8 cellular contexts compared by ENCODE assay signal in the genomic region with DNA sequence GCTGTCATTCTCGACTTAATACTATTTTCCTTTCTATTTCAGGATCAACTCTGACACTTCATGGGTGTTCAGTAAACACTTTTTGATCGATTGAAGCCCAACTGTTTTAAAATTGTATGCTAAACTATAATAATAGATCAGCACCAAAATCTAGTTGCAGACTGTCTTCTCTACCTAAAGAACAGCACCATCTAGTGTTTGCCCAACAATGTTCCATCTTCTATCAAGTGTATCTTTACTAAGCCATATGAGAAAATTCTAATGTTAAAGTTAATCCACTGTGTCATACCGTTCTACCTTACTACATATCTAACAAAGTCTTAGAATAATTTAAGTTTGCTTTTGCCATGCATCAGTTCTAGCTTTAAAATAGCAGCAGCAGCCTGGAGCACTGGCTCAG.
DNase-seq lines count a peak whose midpoint lies in the region; ATAC-seq, FAIRE-seq and TF ChIP-seq lines count a peak whose summit lies in the region.

No MANE protein-coding gene starts in this region.

- TF ChIP-seq CTCF in AG10803 (conservative IDR thresholded peaks at IDR 0.05; ENCODE audit: low read length) (peak; percentile 51), endothelial cell of umbilical vein (IDR thresholded peaks at IDR 0.05; ENCODE audit: extremely low read depth in 1 of 2, insufficient read depth in 1 of 2, low read depth in 1 of 2, low read length in 2 of 2) (peak in 1 of 2 donors; percentile 34)

- no peak overlapping the region for H2AFZ ChIP-seq in endothelial cell of umbilical vein (ENCODE audit: low read depth, low read length)

- H3K27ac ChIP-seq in endothelial cell of umbilical vein (ENCODE audit: insufficient read depth, low read depth, low read length), result no peak overlapping the region

- H3K4me1 Mint-ChIP-seq in stimulated activated naive CD8-positive, alpha-beta T cell treated with anti-CD3 and anti-CD28 coated beads, Interleukin-15, amount 100 ng/mL, for 72 hours, result no peaks in the 10 kb centered on the region

- H3K4me2 ChIP-seq in endothelial cell of umbilical vein (ENCODE audit: insufficient read depth, low read length), result no peak overlapping the region

- H4K20me1 ChIP-seq in endothelial cell of umbilical vein (replicated peaks; ENCODE audit: control insufficient read depth, extremely low read depth, insufficient read depth, low read length), result no peaks in the 10 kb centered on the region

- H3K27ac Mint-ChIP-seq in stimulated activated naive CD8-positive, alpha-beta T cell treated with anti-CD3 and anti-CD28 coated beads, Interleukin-15, amount 100 ng/mL, for 72 hours, result no peak overlapping the region

- peak; percentile 33 for DNase-seq in AG10803 (ENCODE audit: low read depth)
- DNase-seq in H7, result peak; percentile 30
- DNase-seq in NT2/D1 (ENCODE audit: low read depth, low spot score), result peak; percentile 11
- DNase-seq in endothelial cell of umbilical vein (ENCODE audit: low read depth, low spot score), result peak; percentile 25
- peak; percentile 10 for DNase-seq in retina
- no peak for DNase-seq in stimulated activated naive CD8-positive, alpha-beta T cell treated with anti-CD3 and anti-CD28 coated beads, Interleukin-15, amount 100 ng/mL, for 72 hours
- DNase-seq in nucleus accumbens (lab: John Stamatoyannopoulos, UW), result no peak
- no peak for DNase-seq in NCI-H187 treated with DMSO at 0.1 percent for 48 hours (lab: John Stamatoyannopoulos, UW)

- H3K9ac ChIP-seq in NT2/D1 (ENCODE audit: insufficient read length, low read depth) (no peak overlapping the region), endothelial cell of umbilical vein (replicated peaks; ENCODE audit: extremely low read depth, insufficient read depth, low read length) (no peak overlapping the region)

- H3K4me1 ChIP-seq in NT2/D1 (ENCODE audit: insufficient read depth, insufficient read length) (no peaks in the 10 kb centered on the region), endothelial cell of umbilical vein (ENCODE audit: control insufficient read depth, extremely low read depth, insufficient read depth, low read length) (no peaks in the 10 kb centered on the region)

- no peak overlapping the region for H3K4me3 Mint-ChIP-seq in stimulated activated naive CD8-positive, alpha-beta T cell treated with anti-CD3 and anti-CD28 coated beads, Interleukin-15, amount 100 ng/mL, for 72 hours

- no peak for TF ChIP-seq POLR2A in endothelial cell of umbilical vein (IDR thresholded peaks at IDR 0.05; ENCODE audit: low read depth, low read length)

- no peak for ATAC-seq in stimulated activated naive CD8-positive, alpha-beta T cell treated with anti-CD3 and anti-CD28 coated beads, Interleukin-15, amount 100 ng/mL, for 72 hours

- peaks cover 0 to 8% of the 10 kb centered on the region in 2 donors for H3K9me3 Mint-ChIP-seq in stimulated activated naive CD8-positive, alpha-beta T cell treated with anti-CD3 and anti-CD28 coated beads, Interleukin-15, amount 100 ng/mL, for 72 hours

- dilution Hi-C loops in endothelial cell of umbilical vein (cut with MboI; ENCODE audit: extremely low pct_ligation_motif_present, low sequenced_read_pairs), result no loop called here

- POLR2A ChIA-PET in endothelial cell of umbilical vein (lab: Charles Lee), result no interaction called here

- BruUV-seq in endothelial cell of umbilical vein (replicated peaks; lab: Mats Ljungman, UMichigan), result no TSS peak

- H3K9me3 ChIP-seq in NT2/D1 (ENCODE audit: insufficient read depth, low read length), result peaks cover 5% of the 10 kb centered on the region; the same call in 1 of the 2 replicates
- H3K9me3 ChIP-seq in endothelial cell of umbilical vein (replicated peaks; ENCODE audit: control insufficient read depth, insufficient read depth, low read length), result no peaks in the 10 kb centered on the region

- H3K9me1 ChIP-seq in endothelial cell of umbilical vein (replicated peaks; ENCODE audit: control insufficient read depth, extremely low read depth, insufficient read depth, low read length), result no peaks in the 10 kb centered on the region

- H3K27me3 Mint-ChIP-seq in stimulated activated naive CD8-positive, alpha-beta T cell treated with anti-CD3 and anti-CD28 coated beads, Interleukin-15, amount 100 ng/mL, for 72 hours, result no peaks in the 10 kb centered on the region

- H3K27me3 ChIP-seq in H7 (ENCODE audit: control insufficient read depth, insufficient read depth, low read length) (no peaks in the 10 kb centered on the region), NT2/D1 (ENCODE audit: insufficient read depth, insufficient read length) (no peaks in the 10 kb centered on the region), endothelial cell of umbilical vein (ENCODE audit: control insufficient read depth in 2 of 2, insufficient read depth in 2 of 2, low read length in 2 of 2) (no peaks in the 10 kb centered on the region)

- no peaks in the 10 kb centered on the region for H3K79me2 ChIP-seq in endothelial cell of umbilical vein (ENCODE audit: control insufficient read depth, insufficient read depth, low read length)

- H3K36me3 ChIP-seq in H7 (replicated peaks; ENCODE audit: control insufficient read depth, insufficient read depth, low read length), result no peaks in the 10 kb centered on the region
- H3K36me3 ChIP-seq in NT2/D1 (ENCODE audit: insufficient read depth, insufficient read length, low read length), result no peaks in the 10 kb centered on the region
- H3K36me3 ChIP-seq in endothelial cell of umbilical vein (ENCODE audit: control insufficient read depth in 2 of 2, extremely low read depth in 1 of 2, insufficient read depth in 2 of 2, low read length in 2 of 2), result no peaks in the 10 kb centered on the region

- intact Hi-C loops in endothelial cell of umbilical vein (cut with micrococcal nuclease), result loop anchor here (1.0 to 10.0 kb wide), 2 partner anchors 150 to 1569 kb away; no protein-coding TSS in a partner anchor

- FAIRE-seq in endothelial cell of umbilical vein (lab: Jason Lieb, UNC), result peak; percentile 70

- CTCF ChIA-PET in endothelial cell of umbilical vein (lab: Charles Lee), result interaction anchor here (0.6 to 4.5 kb wide), 4 partner anchors 66 to 1570 kb away, joined by 4 to 29 read pairs (median 10); no protein-coding TSS in a partner anchor

- H3K4me3 ChIP-seq in AG10803 (ENCODE audit: low read length), result no peak overlapping the region
- no peak overlapping the region for H3K4me3 ChIP-seq in H7 (ENCODE audit: insufficient read depth, low read depth, low read length)
- H3K4me3 ChIP-seq in NT2/D1 (ENCODE audit: insufficient read length, low read depth), result no peak overlapping the region
- no peak overlapping the region for H3K4me3 ChIP-seq in endothelial cell of umbilical vein (replicated peaks in 1 of 3; ENCODE audit: insufficient read depth in 1 of 3, low read depth in 1 of 3, low read length in 3 of 3)

TF ChIP-seq in endothelial cell of umbilical vein, 7 proteins besides CTCF, POLR2A, EP300 and RAD21:
- TF ChIP-seq GATA2 (IDR thresholded peaks at IDR 0.05; ENCODE audit: insufficient read depth, insufficient read length, low read depth, low read length), result no peak
- no peak for TF ChIP-seq MYC (IDR thresholded peaks at IDR 0.05; ENCODE audit: low read depth, low read length)
- no peak for TF ChIP-seq EZH2 (IDR thresholded peaks at IDR 0.05; ENCODE audit: borderline replicate concordance, low read depth, low read length, severe bottlenecking)
- TF ChIP-seq JUN (IDR thresholded peaks at IDR 0.05; ENCODE audit: borderline replicate concordance, insufficient read depth, insufficient read length, low read depth), result no peak
- TF ChIP-seq FOS (IDR thresholded peaks at IDR 0.05; ENCODE audit: borderline replicate concordance, insufficient read depth, low read length), result no peak
- TF ChIP-seq, protein P1, sequence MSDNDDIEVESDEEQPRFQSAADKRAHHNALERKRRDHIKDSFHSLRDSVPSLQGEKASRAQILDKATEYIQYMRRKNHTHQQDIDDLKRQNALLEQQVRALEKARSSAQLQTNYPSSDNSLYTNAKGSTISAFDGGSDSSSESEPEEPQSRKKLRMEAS (IDR thresholded peaks at IDR 0.05; ENCODE audit: insufficient read depth, insufficient read length), result no peak
- TF ChIP-seq POLR2AphosphoS5 (IDR thresholded peaks at IDR 0.05; ENCODE audit: insufficient read depth, low read depth, low read length), result no peak

Comparison
In these comparisons a context has a peak if more than half of its experiments do, and no peak if none do; other contexts are left out.
1. DNase-seq: peak in AG10803 (single experiment), H7 (single experiment), NT2/D1 (single experiment), endothelial cell of umbilical vein (single experiment) and retina (single experiment); none in stimulated activated naive CD8-positive, alpha-beta T cell treated with anti-CD3 and anti-CD28 coated beads, Interleukin-15, amount 100 ng/mL, for 72 hours (0 of 2), nucleus accumbens (0 of 56) and NCI-H187 treated with DMSO at 0.1 percent for 48 hours (single experiment).